8 cellular contexts compared by ENCODE assay signal in the genomic region with DNA sequence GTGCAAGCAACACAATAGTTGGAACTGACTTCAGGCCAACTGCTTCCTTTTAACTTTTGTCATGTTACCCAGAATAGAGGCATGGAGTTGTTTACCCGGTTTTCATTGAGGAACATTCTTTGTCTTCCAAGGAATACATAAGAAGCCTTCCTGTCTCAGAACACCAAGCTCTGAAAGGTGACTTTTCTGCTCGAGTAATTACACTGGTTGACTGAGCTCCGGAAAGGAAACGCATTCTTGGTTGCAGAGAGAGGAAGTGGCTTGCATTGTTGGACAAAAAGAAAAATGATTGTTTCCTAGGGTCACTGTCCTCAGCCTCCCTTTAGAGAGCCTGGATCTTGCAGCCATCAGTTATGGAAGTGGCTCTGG. TPM values are rescaled to one million over a fixed set of nuclear protein-coding genes. Genes with fewer than 3 reads are reported as not detected.
A peak's percentile ranks its signal among the peaks of the same experiment; 100 is the strongest.
DNase-seq lines count a peak whose midpoint lies in the region; ATAC-seq and TF ChIP-seq lines count a peak whose summit lies in the region.

No MANE protein-coding gene starts in this region.

- no peak for TF ChIP-seq POLR2A in body of pancreas (IDR thresholded peaks at IDR 0.05)

- peak overlapping the region in 3 of 4 donors; percentile 6 to 18 (median 14) for H3K27ac ChIP-seq in body of pancreas

- H3K27me3 ChIP-seq in body of pancreas: no peaks in the 10 kb centered on the region

- no peak overlapping the region for H3K4me3 ChIP-seq in body of pancreas

- H3K36me3 Mint-ChIP-seq in stimulated activated naive CD8-positive, alpha-beta T cell treated with anti-CD3 and anti-CD28 coated beads, Interleukin-15, Interleukin-2, amounts not matched to agents 100 ng/mL and 50 ng/mL, for 24 hours (ENCODE audit: low read depth): peaks cover 7% of the 10 kb centered on the region
- H3K36me3 Mint-ChIP-seq in memory B cell: no peaks in the 10 kb centered on the region

- 42 to 60% methylated on average over 4 of the region's 4 CpGs for WGBS in body of pancreas, 2 donors

- TF ChIP-seq CTCF in body of pancreas (IDR thresholded peaks at IDR 0.05): no peak

- no peaks in the 10 kb centered on the region for H3K9me3 Mint-ChIP-seq in stimulated activated naive CD8-positive, alpha-beta T cell treated with anti-CD3 and anti-CD28 coated beads, Interleukin-15, Interleukin-2, amounts not matched to agents 100 ng/mL and 50 ng/mL, for 24 hours
- H3K9me3 Mint-ChIP-seq in memory B cell: no peaks in the 10 kb centered on the region

- H3K4me1 Mint-ChIP-seq in stimulated activated naive CD8-positive, alpha-beta T cell treated with anti-CD3 and anti-CD28 coated beads, Interleukin-15, Interleukin-2, amounts not matched to agents 100 ng/mL and 50 ng/mL, for 24 hours (ENCODE audit: low read depth): peaks cover 55% of the 10 kb centered on the region
- H3K4me1 Mint-ChIP-seq in memory B cell: peaks cover 26% of the 10 kb centered on the region

- no peaks in the 10 kb centered on the region for H3K9me3 ChIP-seq in body of pancreas

- H3K27me3 Mint-ChIP-seq in stimulated activated naive CD8-positive, alpha-beta T cell treated with anti-CD3 and anti-CD28 coated beads, Interleukin-15, Interleukin-2, amounts not matched to agents 100 ng/mL and 50 ng/mL, for 24 hours: no peaks in the 10 kb centered on the region
- no peaks in the 10 kb centered on the region for H3K27me3 Mint-ChIP-seq in memory B cell

- no peaks in the 10 kb centered on the region for H3K4me1 ChIP-seq in body of pancreas

- ATAC-seq in stimulated activated naive CD8-positive, alpha-beta T cell treated with anti-CD3 and anti-CD28 coated beads, Interleukin-15, Interleukin-2, amounts not matched to agents 100 U/mL and 50 U/mL, for 24 hours: no peak
- peak; percentile 54 for ATAC-seq in body of pancreas
- ATAC-seq in memory B cell (ENCODE audit: low read depth): peak; percentile 7
- ATAC-seq in HG03457 (IDR thresholded peaks at IDR 0.05; ENCODE audit: unreplicated experiment): no peak
- no peak for ATAC-seq in HG03378 (IDR thresholded peaks at IDR 0.05; ENCODE audit: unreplicated experiment)

- H3K36me3 ChIP-seq in body of pancreas (replicated peaks in 1 of 2; ENCODE audit: insufficient read depth in 1 of 2, low read depth in 2 of 2): no peaks in the 10 kb centered on the region

- peak overlapping the region; percentile 75 for H3K27ac Mint-ChIP-seq in stimulated activated naive CD8-positive, alpha-beta T cell treated with anti-CD3 and anti-CD28 coated beads, Interleukin-15, Interleukin-2, amounts not matched to agents 100 ng/mL and 50 ng/mL, for 24 hours
- peak overlapping the region; percentile 1 for H3K27ac Mint-ChIP-seq in memory B cell

- DNase-seq in stimulated activated naive CD8-positive, alpha-beta T cell treated with anti-CD3 and anti-CD28 coated beads, Interleukin-15, Interleukin-2, amounts not matched to agents 100 U/mL and 50 U/mL, for 24 hours: no peak
- no peak for DNase-seq in body of pancreas
- DNase-seq in memory B cell (ENCODE audit: low spot score in 2 of 2): no peak
- no peak for DNase-seq in effector CD4-positive, alpha-beta T cell
- DNase-seq in stimulated activated CD8-positive, alpha-beta memory T cell treated with anti-CD3 and anti-CD28 coated beads, Interleukin-4, amount 100 ng/mL, for 48 hours: no peak

- H3K4me3 Mint-ChIP-seq in stimulated activated naive CD8-positive, alpha-beta T cell treated with anti-CD3 and anti-CD28 coated beads, Interleukin-15, Interleukin-2, amounts not matched to agents 100 ng/mL and 50 ng/mL, for 24 hours: peak overlapping the region; percentile 2
- peak overlapping the region; percentile 46 for H3K4me3 Mint-ChIP-seq in memory B cell

- intact Hi-C loops in body of pancreas (cut with DNase I): no loop called here

RNA-seq across cellular contexts. Expression of a gene that starts 30.8 kb away (rescaled TPM):
- 10 to 100 TPM; 22.1 to 36.8 TPM for total RNA-seq in body of pancreas

Comparison
In these comparisons a context has a peak if more than half of its experiments do, and no peak if none do; other contexts are left out.
1. ATAC-seq: peak in body of pancreas (single experiment) and memory B cell (single experiment); none in stimulated activated naive CD8-positive, alpha-beta T cell treated with anti-CD3 and anti-CD28 coated beads, Interleukin-15, Interleukin-2, amounts not matched to agents 100 U/mL and 50 U/mL, for 24 hours (single experiment), HG03457 (single experiment) and HG03378 (single experiment).